Comparison of ENCODE assay signal across 13 cellular contexts in the genomic region with DNA sequence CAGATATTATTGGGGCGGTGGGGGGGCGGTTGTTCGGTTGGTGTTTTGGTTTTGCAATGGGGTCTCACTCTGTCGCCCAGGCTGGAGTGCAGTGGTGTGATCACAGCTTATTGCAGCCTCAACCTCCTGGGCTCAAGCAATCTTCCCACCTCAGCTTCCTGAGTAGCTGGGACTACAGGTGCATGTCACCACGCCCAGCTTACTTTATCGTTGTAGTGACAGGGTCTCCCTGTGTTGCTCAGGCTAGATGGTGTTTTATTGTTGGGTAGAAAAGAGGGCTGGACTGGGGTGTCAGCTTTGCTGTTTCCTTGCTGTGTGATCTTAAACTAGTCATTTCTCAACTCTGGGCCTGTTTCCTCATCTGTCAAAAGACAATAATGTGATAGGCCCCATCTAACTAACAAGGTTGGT. TPM values are rescaled to one million over a fixed set of nuclear protein-coding genes. Genes with fewer than 3 reads are reported as not detected.
DNase-seq lines count a peak whose midpoint lies in the region; ATAC-seq and TF ChIP-seq lines count a peak whose summit lies in the region.
"Had no signal": no experiment of that assay in that cellular context is flagged by ENCODE, and none has a peak within 500 bp of the region (broad histone marks: within the 10 kb centered on the region; RNA-seq: fewer than 3 reads in every experiment).

No MANE protein-coding gene starts in this region.

- peak overlapping the region; percentile 2; the same call in 1 of the 2 replicates for H3K9ac ChIP-seq in MM.1S (ENCODE audit: low read length)

- no peaks in the 10 kb centered on the region for H3K27me3 Mint-ChIP-seq in activated CD8-positive, alpha-beta T cell treated with anti-CD3 and anti-CD28 coated beads, Interleukin-2, amount 10 ng/mL, durations not matched to agents 7 days and 5 days (ENCODE audit: low read depth)

- intact Hi-C loops in psoas muscle (cut with DNase I): no loop called here

- peak overlapping the region; percentile 93 for H3K27ac Mint-ChIP-seq in activated CD8-positive, alpha-beta T cell treated with anti-CD3 and anti-CD28 coated beads, Interleukin-2, amount 10 ng/mL, durations not matched to agents 7 days and 5 days
- H3K27ac Mint-ChIP-seq: mesothelial cell of epicardium had no signal

- TF ChIP-seq CTCF in MM.1S (IDR thresholded peaks at IDR 0.05; ENCODE audit: low read length) (no peak), neutrophil (IDR thresholded peaks at IDR 0.05) (no peak), psoas muscle (IDR thresholded peaks at IDR 0.05) (no peak)

- peak overlapping the region; percentile 40 for H3K4me3 Mint-ChIP-seq in activated CD8-positive, alpha-beta T cell treated with anti-CD3 and anti-CD28 coated beads, Interleukin-2, amount 10 ng/mL, durations not matched to agents 7 days and 5 days
- H3K4me3 Mint-ChIP-seq: mesothelial cell of epicardium had no signal

- ATAC-seq in activated CD8-positive, alpha-beta T cell treated with anti-CD3 and anti-CD28 coated beads, Interleukin-2, amount 10 ng/mL, durations not matched to agents 7 days and 5 days: peak; percentile 60
- ATAC-seq in psoas muscle (no peak), GM21528 (IDR thresholded peaks at IDR 0.05; ENCODE audit: low FRiP score, unreplicated experiment) (no peak)

- no peaks in the 10 kb centered on the region for H4K20me1 ChIP-seq in MM.1S (ENCODE audit: insufficient read depth, low read length)

- peak overlapping the region; percentile 73 for H3K4me2 ChIP-seq in MM.1S (ENCODE audit: low read depth, low read length)

- H3K9me2 ChIP-seq in MM.1S (replicated peaks; ENCODE audit: insufficient read depth, low read length): no peaks in the 10 kb centered on the region

- peaks cover 44% of the 10 kb centered on the region for H3K4me1 Mint-ChIP-seq in activated CD8-positive, alpha-beta T cell treated with anti-CD3 and anti-CD28 coated beads, Interleukin-2, amount 10 ng/mL, durations not matched to agents 7 days and 5 days (ENCODE audit: low read depth)

- H3K4me3 ChIP-seq in MM.1S (ENCODE audit: low read length) (no peak overlapping the region), neutrophil (ENCODE audit: low read depth in 1 of 2, low read length in 1 of 2) (peak overlapping the region; percentile 23 to 39), psoas muscle (no peak overlapping the region)
- H3K4me3 ChIP-seq: esophagus squamous epithelium, MG63 had no signal

- H3K27me3 ChIP-seq in MM.1S (replicated peaks; ENCODE audit: insufficient read depth, low read length) (no peaks in the 10 kb centered on the region), neutrophil (no peaks in the 10 kb centered on the region), psoas muscle (ENCODE audit: insufficient read depth in 3 of 3, low read length in 2 of 3) (no peaks in the 10 kb centered on the region)
- H3K27me3 ChIP-seq: esophagus squamous epithelium, MG63 had no signal

- H3K4me1 ChIP-seq in MM.1S (ENCODE audit: low read length): peaks cover 22% of the 10 kb centered on the region
- H3K4me1 ChIP-seq in neutrophil (ENCODE audit: control insufficient read depth in 1 of 2, insufficient read depth in 1 of 2, low read depth in 1 of 2, low read length in 1 of 2): peaks cover 95 to 99% of the 10 kb centered on the region in 2 experiments
- peaks cover 8% of the 10 kb centered on the region for H3K4me1 ChIP-seq in psoas muscle

- CTCF ChIA-PET in activated CD8-positive, alpha-beta T cell treated with anti-CD3 and anti-CD28 coated beads, Interleukin-2, amount 10 ng/mL, durations not matched to agents 7 days and 5 days (lab: Charles Lee): interaction anchor here (0.7 to 3.0 kb wide), 15 partner anchors 10 to 339 kb away, joined by 3 to 20 read pairs (median 4); no protein-coding TSS in a partner anchor

- 89 to 95% (median 92%) methylated on average over 6 of the region's 6 CpGs for WGBS in psoas muscle, 3 donors

- no peaks in the 10 kb centered on the region for H3K36me3 ChIP-seq in MM.1S (replicated peaks; ENCODE audit: insufficient read depth, low read length)
- no peaks in the 10 kb centered on the region for H3K36me3 ChIP-seq in neutrophil
- H3K36me3 ChIP-seq in psoas muscle (ENCODE audit: insufficient read depth in 1 of 2, low read depth in 1 of 2): no peaks in the 10 kb centered on the region
- H3K36me3 ChIP-seq: esophagus squamous epithelium, MG63 had no signal

- peak overlapping the region; percentile 69 for H2AFZ ChIP-seq in MM.1S (ENCODE audit: low read length)

- H3K9me3 Mint-ChIP-seq in activated CD8-positive, alpha-beta T cell treated with anti-CD3 and anti-CD28 coated beads, Interleukin-2, amount 10 ng/mL, durations not matched to agents 7 days and 5 days (ENCODE audit: insufficient read depth): no peaks in the 10 kb centered on the region
- H3K9me3 Mint-ChIP-seq: mesothelial cell of epicardium had no signal

- POLR2A ChIA-PET in activated CD8-positive, alpha-beta T cell treated with anti-CD3 and anti-CD28 coated beads, Interleukin-2, amount 10 ng/mL, durations not matched to agents 7 days and 5 days (lab: Charles Lee): interaction anchor here (0.6 to 2.1 kb wide), 13 partner anchors 15 to 70 kb away, joined by 3 to 13 read pairs (median 4); a partner anchor contains a TSS

- H3F3A ChIP-seq in MM.1S (ENCODE audit: insufficient read depth, low read length): peaks cover 12% of the 10 kb centered on the region

- H3K9me3 ChIP-seq in MM.1S (replicated peaks; ENCODE audit: insufficient read depth, low read length) (no peaks in the 10 kb centered on the region), neutrophil (no peaks in the 10 kb centered on the region), psoas muscle (no peaks in the 10 kb centered on the region)
- H3K9me3 ChIP-seq: esophagus squamous epithelium, MG63 had no signal

- no peaks in the 10 kb centered on the region for H3K79me2 ChIP-seq in MM.1S (ENCODE audit: low read length)

- DNase-seq in SIG-M5 treated with dmso at 0.1 percent for 504 hours (lab: John Stamatoyannopoulos, UW; ENCODE audit: unreplicated experiment): peak; percentile 100
- DNase-seq in SIG-M5 (lab: John Stamatoyannopoulos, UW): no peak
- DNase-seq in MM.1S: peak; percentile 42
- peak; percentile 52 for DNase-seq in activated CD8-positive, alpha-beta T cell treated with anti-CD3 and anti-CD28 coated beads, Interleukin-2, amount 10 ng/mL, durations not matched to agents 7 days and 5 days
- DNase-seq in psoas muscle: no peak
- no peak for DNase-seq in NOMO-1 treated with DMSO at 0.1 percent for 48 hours (lab: John Stamatoyannopoulos, UW; ENCODE audit: unreplicated experiment)
- DNase-seq: DMS53, esophagus squamous epithelium, MG63, NCI-H526 had no signal

- no peaks in the 10 kb centered on the region for H3K36me3 Mint-ChIP-seq in activated CD8-positive, alpha-beta T cell treated with anti-CD3 and anti-CD28 coated beads, Interleukin-2, amount 10 ng/mL, durations not matched to agents 7 days and 5 days (ENCODE audit: low read depth)
- H3K36me3 Mint-ChIP-seq: mesothelial cell of epicardium had no signal

- H3K27ac ChIP-seq in MM.1S (ENCODE audit: low read length): peak overlapping the region; percentile 67
- peak overlapping the region; percentile 95 for H3K27ac ChIP-seq in neutrophil
- H3K27ac ChIP-seq in psoas muscle: no peak overlapping the region

RNA-seq across cellular contexts. Expression of a gene that starts 17.5 kb away (rescaled TPM):
- total RNA-seq in activated CD8-positive, alpha-beta T cell treated with anti-CD3 and anti-CD28 coated beads, Interleukin-2, amount 10 ng/mL, durations not matched to agents 7 days and 5 days: 100 to 1,000 TPM; 857 to 883 TPM
- 100 to 1,000 TPM in 3 of 4 donors, 10 to 100 TPM in 1; 92.0 to 214 (median 179) TPM for total RNA-seq in psoas muscle
- polyA plus RNA-seq in psoas muscle: 10 to 100 TPM; 35.6 to 89.3 (median 56.3) TPM

Comparison
In these comparisons a context has a peak if more than half of its experiments do, and no peak if none do; other contexts are left out.
1. DNase-seq: peak in SIG-M5 treated with dmso at 0.1 percent for 504 hours (single experiment), MM.1S (single experiment) and activated CD8-positive, alpha-beta T cell treated with anti-CD3 and anti-CD28 coated beads, Interleukin-2, amount 10 ng/mL, durations not matched to agents 7 days and 5 days (single experiment); none in SIG-M5 (single experiment), psoas muscle (0 of 2) and NOMO-1 treated with DMSO at 0.1 percent for 48 hours (single experiment).
2. H3K4me3 ChIP-seq: peak in neutrophil (2 of 2); none in MM.1S (single experiment) and psoas muscle (single experiment).